In the genomic region with DNA sequence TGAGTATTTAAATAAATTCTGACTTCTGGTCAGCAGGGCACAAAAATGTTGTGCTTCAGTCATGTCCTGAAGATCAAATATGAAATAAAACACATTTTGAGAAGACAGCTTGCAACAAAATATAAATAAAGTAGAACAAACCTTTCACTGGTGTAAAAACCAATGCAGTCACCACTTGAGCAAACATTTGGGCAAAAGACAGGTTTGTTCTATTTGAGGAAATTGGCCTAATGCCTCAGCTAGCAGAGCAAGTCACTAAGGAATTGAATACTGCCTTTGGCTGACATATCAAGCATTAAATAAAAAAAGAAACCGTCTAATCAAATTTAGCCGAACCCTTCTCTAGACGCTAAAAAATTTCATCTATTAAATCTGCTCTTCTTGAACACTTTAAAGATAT, we compare ENCODE assay signal across 28 cellular contexts.
"Had no signal": no experiment of that assay in that cellular context is flagged by ENCODE, and none has a peak within 500 bp of the region (broad histone marks: within the 10 kb centered on the region; RNA-seq: fewer than 3 reads in every experiment).

No MANE protein-coding gene starts in this region.

- H3K36me3 ChIP-seq: adrenal gland, SJCRH30 had no signal

- H3K27ac ChIP-seq: adrenal gland, body of pancreas, KMS-11, SJCRH30, SK-N-MC had no signal

- H3K9me3 ChIP-seq: adrenal gland, body of pancreas, SJCRH30 had no signal

- H3K4me1 ChIP-seq: adrenal gland, body of pancreas, SJCRH30 had no signal

- ATAC-seq: activated CD4-positive, alpha-beta T cell treated with anti-CD3 and anti-CD28 coated beads for 36 hours; activated CD4-positive, CD25-positive, alpha-beta regulatory T cell treated with anti-CD3 and anti-CD28 coated beads, Interleukin-2, amount 50 U/mL, for 24 hours; activated CD8-positive, alpha-beta T cell treated with anti-CD3 and anti-CD28 coated beads, Interleukin-2, amount 10 ng/mL, durations not matched to agents 7 days and 5 days; activated naive CD4-positive, alpha-beta T cell treated with anti-CD3 and anti-CD28 coated beads, Interleukin-2, amount 50 U/mL, for 72 hours; activated T-cell treated with anti-CD3 and anti-CD28 coated beads, Interleukin-2, amount 50 U/mL, for 4 hours; body of pancreas; Panc1; WTC11 had no signal

- H3K27me3 ChIP-seq: adrenal gland, body of pancreas, SJCRH30 had no signal

- DNase-seq: activated CD4-positive, alpha-beta T cell treated with anti-CD3 and anti-CD28 coated beads for 36 hours; activated CD4-positive, alpha-beta T cell treated with anti-CD3 and anti-CD28 coated beads, Interleukin-2, amount 10 ng/mL, durations not matched to agents 7 days and 5 days; activated CD4-positive, alpha-beta T cell treated with anti-CD3 and anti-CD28 coated beads, Interleukin-2, amount 50 U/mL, for 48 hours; activated CD8-positive, alpha-beta T cell treated with anti-CD3 and anti-CD28 coated beads, Interleukin-2, amount 10 ng/mL, durations not matched to agents 7 days and 5 days; activated gamma-delta T cell treated with Interleukin-2 at 50 U/mL for 16 hours; activated naive CD4-positive, alpha-beta T cell treated with anti-CD3 and anti-CD28 coated beads for 36 hours; activated T-cell treated with anti-CD3 and anti-CD28 coated beads, Interleukin-2, amount 50 U/mL, for 4 hours; adrenal gland; body of pancreas; caudate nucleus; cerebellar nuclear complex; NCI-H1105 treated with DMSO at 0.1 percent for 48 hours; NCI-H1436; NCI-H1694; NCI-H1930; NCI-H2081 treated with DMSO at 0.1 percent for 48 hours; NCI-H345; NCI-H524 treated with DMSO at 0.1 percent for 48 hours; NCI-H748 treated with DMSO at 0.1 percent for 48 hours; SHP77; SJCRH30; T1000 had no signal

- H3K4me3 ChIP-seq: adrenal gland, body of pancreas, SJCRH30, SK-N-MC had no signal

- H3K4me2 ChIP-seq: KMS-11 had no signal
